In the genomic region with DNA sequence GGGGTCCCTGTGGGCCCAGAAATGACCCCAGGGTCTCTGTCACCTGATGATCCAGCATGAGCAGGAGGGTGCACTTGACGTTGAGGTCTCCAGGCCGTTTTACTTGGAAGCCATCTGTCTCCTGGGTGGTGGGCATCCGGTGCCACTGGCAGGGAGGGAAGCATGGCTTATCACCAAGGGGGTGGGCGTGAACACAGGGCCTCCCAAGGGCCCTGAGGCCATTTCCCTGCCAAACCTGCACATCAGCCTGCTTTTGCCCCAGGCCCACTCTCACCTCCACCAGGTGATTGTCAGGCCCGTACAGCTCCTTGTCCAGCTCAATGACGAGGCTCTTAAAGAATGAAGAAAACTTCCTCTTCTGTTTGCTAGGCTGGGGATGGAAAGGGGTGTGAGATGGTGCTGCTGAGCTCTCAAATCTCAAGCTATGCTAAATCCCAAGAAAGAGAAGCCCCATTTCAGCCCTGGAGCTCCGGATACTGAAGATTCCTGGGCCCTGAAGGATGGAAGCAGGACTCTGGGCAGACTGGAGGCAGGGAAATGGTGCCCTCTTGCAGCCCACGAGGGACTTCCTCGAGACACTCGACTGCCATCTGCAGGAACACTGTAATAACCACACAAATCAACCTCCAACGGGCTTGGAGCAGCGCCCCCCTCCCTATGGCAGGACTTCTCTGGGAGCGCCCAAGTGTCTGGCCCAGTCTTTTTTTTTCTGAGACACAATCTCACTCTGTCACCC, we compare ENCODE assay signal across 8 cellular contexts. TPM values are rescaled to one million over a fixed set of nuclear protein-coding genes. Genes with fewer than 3 reads are reported as not detected.
DNase-seq lines count a peak whose midpoint lies in the region; ATAC-seq and TF ChIP-seq lines count a peak whose summit lies in the region.

No MANE protein-coding gene starts in this region.

- H3K27ac ChIP-seq in breast epithelium, result peak overlapping the region; percentile 45
- H3K27ac ChIP-seq in layer of hippocampus (ENCODE audit: low read depth, low read length), result peak overlapping the region; percentile 6

- peak in 1 of 3 donors; percentile 25 for TF ChIP-seq CTCF in breast epithelium (IDR thresholded peaks at IDR 0.05)

- TF ChIP-seq POLR2A in breast epithelium (IDR thresholded peaks at IDR 0.05), result no peak

- peak overlapping the region; percentile 76 for H3K27ac Mint-ChIP-seq in stimulated activated naive B cell treated with anti-CD40 and anti-IgM and Interleukin-4, amounts not matched to agents 10 μg/mL and 1 μg/mL and 100 μg/mL, for 72 hours

- no peaks in the 10 kb centered on the region for H3K9me3 ChIP-seq in breast epithelium

- H3K27me3 ChIP-seq in H7 (ENCODE audit: control insufficient read depth, insufficient read depth, low read length) (no peaks in the 10 kb centered on the region), breast epithelium (no peaks in the 10 kb centered on the region), layer of hippocampus (ENCODE audit: control insufficient read depth, insufficient read depth, low read length) (no peaks in the 10 kb centered on the region)

- H3K36me3 ChIP-seq in H7 (replicated peaks; ENCODE audit: control insufficient read depth, insufficient read depth, low read length) (peaks cover 52% of the 10 kb centered on the region), breast epithelium (no peaks in the 10 kb centered on the region)

- intact Hi-C loops in breast epithelium (cut with DNase I; ENCODE audit: low total_unique reads), result loop anchor here (5.0 kb wide), 1 partner anchor 137 kb away; no protein-coding TSS in a partner anchor

- H3K27me3 Mint-ChIP-seq in stimulated activated naive B cell treated with anti-CD40 and anti-IgM and Interleukin-4, amounts not matched to agents 10 μg/mL and 1 μg/mL and 100 μg/mL, for 72 hours, result no peaks in the 10 kb centered on the region

- H3K4me1 Mint-ChIP-seq in stimulated activated naive B cell treated with anti-CD40 and anti-IgM and Interleukin-4, amounts not matched to agents 10 μg/mL and 1 μg/mL and 100 μg/mL, for 72 hours, result peaks cover 30 to 67% of the 10 kb centered on the region in 2 donors

- H3K4me1 ChIP-seq in breast epithelium, result peaks cover 11 to 24% of the 10 kb centered on the region in 2 donors

- peak; percentile 84 for DNase-seq in EH (ENCODE audit: low read depth)
- peak; percentile 86 for DNase-seq in H7
- peak; percentile 80 for DNase-seq in NCI-H1694 (lab: John Stamatoyannopoulos, UW)
- peak; percentile 40 for DNase-seq in T-helper 9 cell
- no peak for DNase-seq in breast epithelium (ENCODE audit: low spot score in 2 of 2)
- peak; percentile 35 for DNase-seq in stimulated activated naive B cell treated with anti-CD40 and anti-IgM and Interleukin-4, amounts not matched to agents 10 μg/mL and 1 μg/mL and 100 μg/mL, for 72 hours
- no peak for DNase-seq in cortex of kidney (lab: John Stamatoyannopoulos, UW)

- peak; percentile 85 to 86 for ATAC-seq in stimulated activated naive B cell treated with anti-CD40 and anti-IgM and Interleukin-4, amounts not matched to agents 10 μg/mL and 1 μg/mL and 100 μg/mL, for 72 hours (replicated peaks)

- no peaks in the 10 kb centered on the region for H3K9me3 Mint-ChIP-seq in stimulated activated naive B cell treated with anti-CD40 and anti-IgM and Interleukin-4, amounts not matched to agents 10 μg/mL and 1 μg/mL and 100 μg/mL, for 72 hours

- no peak overlapping the region for H3K4me3 ChIP-seq in H7 (ENCODE audit: insufficient read depth, low read depth, low read length)
- H3K4me3 ChIP-seq in breast epithelium, result no peak overlapping the region

- H3K4me3 Mint-ChIP-seq in stimulated activated naive B cell treated with anti-CD40 and anti-IgM and Interleukin-4, amounts not matched to agents 10 μg/mL and 1 μg/mL and 100 μg/mL, for 72 hours, result no peak overlapping the region

- H3K36me3 Mint-ChIP-seq in stimulated activated naive B cell treated with anti-CD40 and anti-IgM and Interleukin-4, amounts not matched to agents 10 μg/mL and 1 μg/mL and 100 μg/mL, for 72 hours, result peaks cover 52 to 62% of the 10 kb centered on the region in 2 donors

RNA-seq across cellular contexts. Expression of a gene that starts 7.1 kb away (rescaled TPM):
- total RNA-seq in H7 (2014; rRNA removed; shearing (Covaris generic)), result 30.0 and 54.1 TPM in 2 replicates
- 10 to 100 TPM; 55.4 to 78.7 (median 59.1) TPM for total RNA-seq in breast epithelium

RNA-seq across cellular contexts. Expression of a gene that starts 7.4 kb away (rescaled TPM):
- 29.9 and 34.9 TPM in 2 replicates for total RNA-seq in H7 (2014; rRNA removed; shearing (Covaris generic))
- 100 to 1,000 TPM in 2 of 3 donors, 10 to 100 TPM in 1; 98.3 to 110 (median 104) TPM for total RNA-seq in breast epithelium

RNA-seq across cellular contexts. Expression of a gene that starts 7.9 kb away (rescaled TPM):
- 141 and 144 TPM in 2 replicates for total RNA-seq in H7 (2014; rRNA removed; shearing (Covaris generic))
- 100 to 1,000 TPM; 142 to 210 (median 192) TPM for total RNA-seq in breast epithelium

RNA-seq across cellular contexts. Expression of a gene that starts 38.9 kb away (rescaled TPM):
- total RNA-seq in H7 (2014; rRNA removed; shearing (Covaris generic)), result not detected in 2 replicates
- total RNA-seq in breast epithelium, result not detected

RNA-seq across cellular contexts. Expression of a gene that starts 47.1 kb away (rescaled TPM):
- total RNA-seq in H7 (2014; rRNA removed; shearing (Covaris generic)), result not detected in 2 replicates
- not detected for total RNA-seq in breast epithelium

Comparison
In these comparisons a context has a peak if more than half of its experiments do, and no peak if none do; other contexts are left out.
1. DNase-seq: peak in EH (single experiment), H7 (single experiment), NCI-H1694 (single experiment), T-helper 9 cell (single experiment) and stimulated activated naive B cell treated with anti-CD40 and anti-IgM and Interleukin-4, amounts not matched to agents 10 μg/mL and 1 μg/mL and 100 μg/mL, for 72 hours (single experiment); none in breast epithelium (0 of 2) and cortex of kidney (single experiment).